7 cellular contexts compared by ENCODE assay signal in genomic region chr16:1781254-1781653, GRCh38. TPM values are rescaled to one million over a fixed set of nuclear protein-coding genes. Genes with fewer than 3 reads are reported as not detected.
DNase-seq lines count a peak whose midpoint lies in the region; ATAC-seq, FAIRE-seq and TF ChIP-seq lines count a peak whose summit lies in the region.

No MANE protein-coding gene starts in this region.

- no peak for ATAC-seq in GM12878
- ATAC-seq in left colon = no peak
- ATAC-seq in foreskin keratinocyte = no peak

- H3K4me3 ChIP-seq in KMS-11 (IDR thresholded peaks at IDR 0.05; ENCODE audit: insufficient read depth, low read depth, low read length) = no peak overlapping the region
- H3K4me3 ChIP-seq in GM12878 = peak overlapping the region; percentile 94; the same call in 1 of the 2 replicates

- in situ Hi-C loops in GM12878 (cut with MboI) = no loop called here
- in situ Hi-C loops in GM13977 (cut with MboI; ENCODE audit: low pct_unique_long_range_greater_than_20kb, low sequenced_read_pairs, unreplicated experiment) = no loop called here

- no peak for DNase-seq in GM12878 (ENCODE audit: low read depth, low spot score)
- peak; percentile 18 to 26 for DNase-seq in left colon
- no peak for DNase-seq in foreskin keratinocyte
- DNase-seq in GM13977 (ENCODE audit: low spot score) = no peak
- no peak for DNase-seq in NCI-H82 treated with DMSO at 0.1 percent for 48 hours (lab: John Stamatoyannopoulos, UW; ENCODE audit: unreplicated experiment)

- H3K27me3 ChIP-seq in KMS-11 (ENCODE audit: insufficient read depth, low read depth) = no peaks in the 10 kb centered on the region
- H3K27me3 ChIP-seq in GM12878 (replicated peaks in 1 of 2; ENCODE audit: control insufficient read depth in 2 of 2, insufficient read depth in 2 of 2, low read length in 1 of 2) = no peaks in the 10 kb centered on the region
- no peaks in the 10 kb centered on the region for H3K27me3 ChIP-seq in foreskin keratinocyte

- CTCF ChIA-PET in GM12878 (lab: Yijun Ruan, JAX) = interaction anchor here (0.6 kb wide), 1 partner anchor 9 kb away, joined by 3 read pairs; the partner anchor contains the start of genes EME2 and MRPS34

- H3K36me3 ChIP-seq in KMS-11 (ENCODE audit: insufficient read depth) = no peaks in the 10 kb centered on the region
- peaks cover 4 to 8% of the 10 kb centered on the region in 2 experiments; a peak in 3 of 4 replicates for H3K36me3 ChIP-seq in GM12878 (ENCODE audit: control insufficient read depth in 2 of 2, insufficient read depth in 2 of 2, low read length in 1 of 2)

- no TSS peak for BruUV-seq in GM12878 (replicated peaks; lab: Mats Ljungman, UMichigan)

- H3K4me2 ChIP-seq in KMS-11 = peak overlapping the region; percentile 66
- peak overlapping the region; percentile 77 for H3K4me2 ChIP-seq in GM12878 (ENCODE audit: control insufficient read depth, insufficient read depth)

- POLR2A ChIA-PET in GM12878 (lab: Charles Lee) = interaction anchor here (2.5 kb wide), 1 partner anchor 9 kb away, joined by 39 read pairs; the partner anchor contains the start of genes EME2, MRPS34 and NME3

- 85% methylated on average over 19 of the region's 20 CpGs for WGBS in GM12878 (ENCODE audit: insufficient coverage, insufficient replicate concordance, low lambda C conversion rate, missing lambda C conversion rate)

- H4K20me1 ChIP-seq in KMS-11 (ENCODE audit: insufficient read depth) = no peaks in the 10 kb centered on the region
- H4K20me1 ChIP-seq in GM12878 (ENCODE audit: control insufficient read depth, insufficient read depth) = no peaks in the 10 kb centered on the region

- TF ChIP-seq CTCF in KMS-11 (conservative IDR thresholded peaks at IDR 0.05; ENCODE audit: low read depth, low read length) (no peak), GM12878 (IDR thresholded peaks at IDR 0.05 in 2 of 3, conservative IDR thresholded peaks at IDR 0.05 in 1 of 3; ENCODE audit: control insufficient read depth in 2 of 3, extremely low read depth in 1 of 3, insufficient read depth in 1 of 3, low read depth in 3 of 3, low read length in 3 of 3) (no peak), foreskin keratinocyte (conservative IDR thresholded peaks at IDR 0.05) (no peak), GM13977 (IDR thresholded peaks at IDR 0.05; ENCODE audit: extremely low read depth, insufficient read depth, missing control alignments) (no peak)

- H3K9ac ChIP-seq in KMS-11 (no peak overlapping the region; the same call in 1 of the 2 replicates), GM12878 (ENCODE audit: control insufficient read depth, insufficient read depth, low read length) (peak overlapping the region; percentile 71)

- no peak for TF ChIP-seq EP300 in GM12878 (IDR thresholded peaks at IDR 0.05; ENCODE audit: borderline replicate concordance in 1 of 2, control insufficient read depth in 1 of 2, low read depth in 2 of 2, low read length in 2 of 2)

- RAD21 ChIA-PET in GM12878 (lab: Charles Lee; ENCODE audit: unreplicated experiment) = no interaction called here

- TF ChIP-seq POLR2A in GM12878 (IDR thresholded peaks at IDR 0.05; ENCODE audit: low read depth, low read length) = no peak; the same call in 1 of the 2 replicates

- TF ChIP-seq RAD21 in GM12878 (IDR thresholded peaks at IDR 0.05; ENCODE audit: insufficient read depth, low read depth, low read length) = no peak

- H3K4me1 ChIP-seq in KMS-11 (ENCODE audit: low read depth, poor library complexity, severe bottlenecking) (peaks cover 14% of the 10 kb centered on the region), GM12878 (ENCODE audit: control insufficient read depth, insufficient read depth, low read length) (peaks cover 6% of the 10 kb centered on the region; the same call in 1 of the 2 replicates), foreskin keratinocyte (peaks cover 3% of the 10 kb centered on the region)

- no peaks in the 10 kb centered on the region for H3K9me3 ChIP-seq in GM12878 (replicated peaks; ENCODE audit: control insufficient read depth, insufficient read depth, low read length)

- SMC1A ChIA-PET in GM12878 (lab: Charles Lee; ENCODE audit: uncharacterized antibody, unreplicated experiment) = no interaction called here

- intact Hi-C loops in GM12878 (cut with micrococcal nuclease; ENCODE audit: unreplicated experiment) = no loop called here
- intact Hi-C loops in left colon (cut with DNase I, micrococcal nuclease) = no loop called here

- H2AFZ ChIP-seq in KMS-11 (ENCODE audit: low read depth) (no peak overlapping the region), GM12878 (ENCODE audit: control insufficient read depth, low read depth, low read length) (no peak overlapping the region)

- no peak overlapping the region for H3K27ac ChIP-seq in KMS-11
- H3K27ac ChIP-seq in GM12878 (ENCODE audit: control insufficient read depth, insufficient read depth) = no peak overlapping the region
- H3K27ac ChIP-seq in temporal lobe (ENCODE audit: low read depth, low read length) = peak overlapping the region; percentile 38
- no peak overlapping the region for H3K27ac ChIP-seq in foreskin keratinocyte

- no peak for FAIRE-seq in GM12878 (lab: Jason Lieb, UNC)

- H3K79me2 ChIP-seq in KMS-11 (ENCODE audit: insufficient read depth, low read depth) (peaks cover 42% of the 10 kb centered on the region), GM12878 (ENCODE audit: control insufficient read depth, insufficient read depth, low read length) (peaks cover 15% of the 10 kb centered on the region)

RNA-seq across cellular contexts. Expression of gene SPSB3, which starts 1.1 kb away (rescaled TPM):
- total RNA-seq in GM12878 (2013; cell fraction: nucleolus; rRNA removed) = 28.8 and 39.6 TPM in 2 replicates
- 22.2 and 26.2 TPM in 2 replicates for total RNA-seq in GM12878 (2014; rRNA removed)
- 4.4 and 5.5 TPM in 2 replicates for total RNA-seq in GM12878 (2014; rRNA removed; fragmentation: Illumina TruSeq; extraction: Trizol)
- total RNA-seq in GM12878 (2021) = 18.3 and 18.5 TPM in 2 replicates
- polyA plus RNA-seq in GM12878 (2011; ENCODE audit: low read depth) = 6.5 TPM
- polyA plus RNA-seq in GM12878 (2011; rRNA removed) = 4.7 and 9.7 TPM in 2 replicates
- 18.5 and 28.3 TPM in 2 replicates for polyA plus RNA-seq in GM12878 (2011; cell fraction: cytosol; rRNA removed)
- 87.6 and 94.0 TPM in 2 replicates for polyA plus RNA-seq in GM12878 (2011; cell fraction: nucleus; rRNA removed)
- 19.6 and 21.3 TPM in 2 replicates for polyA plus RNA-seq in GM12878 (2012)
- 0.97 and 2.8 TPM in 2 replicates for polyA plus RNA-seq in GM12878 (2014; fragmentation: Illumina TruSeq; extraction: Trizol)
- 1 to 10 TPM in 1 of 2 experiments, under 1 TPM in 1; 0.31 to 1.5 TPM for polyA plus RNA-seq in GM12878 (2014; fragmentation: Nextera tagmentation; extraction: Ambion mirVana)
- polyA plus RNA-seq in GM12878 (2014; rRNA removed) = 26.9 and 32.4 TPM in 2 replicates
- 10 to 100 TPM; 25.3 to 26.1 TPM for polyA plus RNA-seq in GM12878 (2016; fragmentation: Nextera tagmentation; extraction: Ambion mirVana)
- polyA minus RNA-seq in GM12878 (2011; rRNA and poly(A)+ RNA removed) = 5.9 and 9.0 TPM in 2 replicates
- 4.8 and 5.2 TPM in 2 replicates for polyA minus RNA-seq in GM12878 (2011; cell fraction: cytosol; rRNA and poly(A)+ RNA removed)
- 5.7 and 13.8 TPM in 2 replicates for polyA minus RNA-seq in GM12878 (2011; cell fraction: nucleus; rRNA and poly(A)+ RNA removed)
- total RNA-seq in left colon = 10 to 100 TPM; 37.9 to 49.1 TPM
- 43.0 TPM for total RNA-seq in temporal lobe
- total RNA-seq in foreskin keratinocyte = 21.7 and 27.4 TPM in 2 replicates
- polyA plus RNA-seq in foreskin keratinocyte = 24.5 and 32.4 TPM in 2 replicates

RNA-seq across cellular contexts. Expression of gene NUBP2, which starts 1.5 kb away (rescaled TPM):
- 45.7 and 59.5 TPM in 2 replicates for total RNA-seq in GM12878 (2013; cell fraction: nucleolus; rRNA removed)
- total RNA-seq in GM12878 (2014; rRNA removed) (88.8 and 106 TPM in 2 replicates), GM12878 (2014; rRNA removed; fragmentation: Illumina TruSeq; extraction: Trizol) (11.0 and 13.5 TPM in 2 replicates), GM12878 (2021) (73.2 and 79.8 TPM in 2 replicates), left colon (10 to 100 TPM; 29.4 to 34.4 TPM), temporal lobe (27.3 TPM), foreskin keratinocyte (70.1 and 73.3 TPM in 2 replicates)
- 11.7 TPM for polyA plus RNA-seq in GM12878 (2011; ENCODE audit: low read depth)
- polyA plus RNA-seq in GM12878 (2011; rRNA removed) (8.2 and 23.6 TPM in 2 replicates), GM12878 (2014; fragmentation: Illumina TruSeq; extraction: Trizol) (0.73 and 6.5 TPM in 2 replicates), GM12878 (2014; fragmentation: Nextera tagmentation; extraction: Ambion mirVana) (1 to 10 TPM; 1.9 to 5.9 TPM), GM12878 (2014; rRNA removed) (80.5 and 94.5 TPM in 2 replicates), GM12878 (2016; fragmentation: Nextera tagmentation; extraction: Ambion mirVana) (100 to 1,000 TPM; 115 to 129 TPM), foreskin keratinocyte (113 and 121 TPM in 2 replicates)
- polyA plus RNA-seq in GM12878 (2011; cell fraction: cytosol; rRNA removed) = 54.5 and 91.2 TPM in 2 replicates
- 102 and 133 TPM in 2 replicates for polyA plus RNA-seq in GM12878 (2011; cell fraction: nucleus; rRNA removed)
- polyA plus RNA-seq in GM12878 (2012) = 44.3 and 48.4 TPM in 2 replicates
- 8.8 and 27.4 TPM in 2 replicates for polyA minus RNA-seq in GM12878 (2011; rRNA and poly(A)+ RNA removed)
- polyA minus RNA-seq in GM12878 (2011; cell fraction: cytosol; rRNA and poly(A)+ RNA removed) = 18.5 and 20.3 TPM in 2 replicates
- polyA minus RNA-seq in GM12878 (2011; cell fraction: nucleus; rRNA and poly(A)+ RNA removed) = 17.7 and 27.6 TPM in 2 replicates

RNA-seq across cellular contexts. Expression of gene MRPS34, which starts 8.3 kb away (rescaled TPM):
- total RNA-seq in GM12878 (2013; cell fraction: nucleolus; rRNA removed) = 26.9 and 32.5 TPM in 2 replicates
- total RNA-seq in GM12878 (2014; rRNA removed) (144 and 185 TPM in 2 replicates), GM12878 (2014; rRNA removed; fragmentation: Illumina TruSeq; extraction: Trizol) (92.3 and 109 TPM in 2 replicates), GM12878 (2021) (184 and 190 TPM in 2 replicates), left colon (100 to 1,000 TPM; 103 to 133 TPM), temporal lobe (23.1 TPM), foreskin keratinocyte (139 and 174 TPM in 2 replicates)
- polyA plus RNA-seq in GM12878 (2011; ENCODE audit: low read depth) = 24.8 TPM
- polyA plus RNA-seq in GM12878 (2011; rRNA removed) (62.8 and 99.3 TPM in 2 replicates), GM12878 (2014; fragmentation: Illumina TruSeq; extraction: Trizol) (18.2 and 56.0 TPM in 2 replicates), GM12878 (2014; fragmentation: Nextera tagmentation; extraction: Ambion mirVana) (10 to 100 TPM in 1 of 2 experiments, 1 to 10 TPM in 1; 3.6 to 17.9 TPM), GM12878 (2014; rRNA removed) (189 and 209 TPM in 2 replicates), GM12878 (2016; fragmentation: Nextera tagmentation; extraction: Ambion mirVana) (100 to 1,000 TPM; 265 to 285 TPM), foreskin keratinocyte (223 and 236 TPM in 2 replicates)
- polyA plus RNA-seq in GM12878 (2011; cell fraction: cytosol; rRNA removed) = 130 and 176 TPM in 2 replicates
- polyA plus RNA-seq in GM12878 (2011; cell fraction: nucleus; rRNA removed) = 107 and 127 TPM in 2 replicates
- 75.1 and 85.8 TPM in 2 replicates for polyA plus RNA-seq in GM12878 (2012)
- 31.2 and 42.9 TPM in 2 replicates for polyA minus RNA-seq in GM12878 (2011; rRNA and poly(A)+ RNA removed)
- 29.7 and 32.3 TPM in 2 replicates for polyA minus RNA-seq in GM12878 (2011; cell fraction: cytosol; rRNA and poly(A)+ RNA removed)
- 22.8 and 37.4 TPM in 2 replicates for polyA minus RNA-seq in GM12878 (2011; cell fraction: nucleus; rRNA and poly(A)+ RNA removed)

RNA-seq across cellular contexts. Expression of gene EME2, which starts 8.6 kb away (rescaled TPM):
- total RNA-seq in GM12878 (2013; cell fraction: nucleolus; rRNA removed) = 54.8 and 65.8 TPM in 2 replicates
- total RNA-seq in GM12878 (2014; rRNA removed) (6.2 and 9.5 TPM in 2 replicates), GM12878 (2014; rRNA removed; fragmentation: Illumina TruSeq; extraction: Trizol) (1.4 and 2.1 TPM in 2 replicates), GM12878 (2021) (15.8 and 16.9 TPM in 2 replicates), left colon (10 to 100 TPM; 22.1 to 34.9 TPM), temporal lobe (4.9 TPM), foreskin keratinocyte (5.9 and 8.5 TPM in 2 replicates)
- 5.6 TPM for polyA plus RNA-seq in GM12878 (2011; ENCODE audit: low read depth)
- polyA plus RNA-seq in GM12878 (2011; rRNA removed) (2.8 and 4.7 TPM in 2 replicates), GM12878 (2014; fragmentation: Illumina TruSeq; extraction: Trizol) (0.79 and 2.1 TPM in 2 replicates), GM12878 (2014; fragmentation: Nextera tagmentation; extraction: Ambion mirVana) (under 1 TPM; 0.29 to 0.80 TPM), GM12878 (2014; rRNA removed) (13.3 and 16.2 TPM in 2 replicates), GM12878 (2016; fragmentation: Nextera tagmentation; extraction: Ambion mirVana) (1 to 10 TPM; 3.4 to 4.7 TPM), foreskin keratinocyte (3.0 and 4.3 TPM in 2 replicates)
- polyA plus RNA-seq in GM12878 (2011; cell fraction: cytosol; rRNA removed) = 3.5 and 7.9 TPM in 2 replicates
- 152 and 178 TPM in 2 replicates for polyA plus RNA-seq in GM12878 (2011; cell fraction: nucleus; rRNA removed)
- polyA plus RNA-seq in GM12878 (2012) = 10.3 and 11.2 TPM in 2 replicates
- 1.6 and 5.0 TPM in 2 replicates for polyA minus RNA-seq in GM12878 (2011; rRNA and poly(A)+ RNA removed)
- polyA minus RNA-seq in GM12878 (2011; cell fraction: cytosol; rRNA and poly(A)+ RNA removed) = 1.7 and 2.6 TPM in 2 replicates
- 18.6 and 28.8 TPM in 2 replicates for polyA minus RNA-seq in GM12878 (2011; cell fraction: nucleus; rRNA and poly(A)+ RNA removed)

RNA-seq across cellular contexts. Expression of gene NME3, which starts 9.9 kb away (rescaled TPM):
- 32.8 and 43.7 TPM in 2 replicates for total RNA-seq in GM12878 (2013; cell fraction: nucleolus; rRNA removed)
- total RNA-seq in GM12878 (2014; rRNA removed) (49.8 and 55.5 TPM in 2 replicates), GM12878 (2014; rRNA removed; fragmentation: Illumina TruSeq; extraction: Trizol) (4.3 and 5.2 TPM in 2 replicates), GM12878 (2021) (46.7 and 47.7 TPM in 2 replicates), left colon (10 to 100 TPM; 59.5 to 62.9 TPM), temporal lobe (23.8 TPM), foreskin keratinocyte (24.8 and 25.2 TPM in 2 replicates)
- polyA plus RNA-seq in GM12878 (2011; ENCODE audit: low read depth) = 10.7 TPM
- polyA plus RNA-seq in GM12878 (2011; rRNA removed) (5.1 and 13.6 TPM in 2 replicates), GM12878 (2014; fragmentation: Illumina TruSeq; extraction: Trizol) (0.81 TPM in 1 of 2 replicates, not detected in the other), GM12878 (2014; fragmentation: Nextera tagmentation; extraction: Ambion mirVana) (1 to 10 TPM in 1 of 2 experiments, under 1 TPM in 1; 0.61 to 4.6 TPM), GM12878 (2014; rRNA removed) (51.7 and 63.4 TPM in 2 replicates), GM12878 (2016; fragmentation: Nextera tagmentation; extraction: Ambion mirVana) (10 to 100 TPM; 39.5 to 41.1 TPM), foreskin keratinocyte (40.0 and 40.5 TPM in 2 replicates)
- polyA plus RNA-seq in GM12878 (2011; cell fraction: cytosol; rRNA removed) = 28.1 and 60.3 TPM in 2 replicates
- polyA plus RNA-seq in GM12878 (2011; cell fraction: nucleus; rRNA removed) = 143 and 144 TPM in 2 replicates
- polyA plus RNA-seq in GM12878 (2012) = 44.8 and 49.8 TPM in 2 replicates
- 1.2 and 7.4 TPM in 2 replicates for polyA minus RNA-seq in GM12878 (2011; rRNA and poly(A)+ RNA removed)
- 2.3 and 5.2 TPM in 2 replicates for polyA minus RNA-seq in GM12878 (2011; cell fraction: cytosol; rRNA and poly(A)+ RNA removed)
- 22.5 and 26.6 TPM in 2 replicates for polyA minus RNA-seq in GM12878 (2011; cell fraction: nucleus; rRNA and poly(A)+ RNA removed)

Comparison
In these comparisons a context has a peak if more than half of its experiments do, and no peak if none do; other contexts are left out.
1. DNase-seq: peak in left colon (2 of 2); none in GM12878 (single experiment), foreskin keratinocyte (0 of 2), GM13977 (single experiment) and NCI-H82 treated with DMSO at 0.1 percent for 48 hours (single experiment).